In the genomic region with DNA sequence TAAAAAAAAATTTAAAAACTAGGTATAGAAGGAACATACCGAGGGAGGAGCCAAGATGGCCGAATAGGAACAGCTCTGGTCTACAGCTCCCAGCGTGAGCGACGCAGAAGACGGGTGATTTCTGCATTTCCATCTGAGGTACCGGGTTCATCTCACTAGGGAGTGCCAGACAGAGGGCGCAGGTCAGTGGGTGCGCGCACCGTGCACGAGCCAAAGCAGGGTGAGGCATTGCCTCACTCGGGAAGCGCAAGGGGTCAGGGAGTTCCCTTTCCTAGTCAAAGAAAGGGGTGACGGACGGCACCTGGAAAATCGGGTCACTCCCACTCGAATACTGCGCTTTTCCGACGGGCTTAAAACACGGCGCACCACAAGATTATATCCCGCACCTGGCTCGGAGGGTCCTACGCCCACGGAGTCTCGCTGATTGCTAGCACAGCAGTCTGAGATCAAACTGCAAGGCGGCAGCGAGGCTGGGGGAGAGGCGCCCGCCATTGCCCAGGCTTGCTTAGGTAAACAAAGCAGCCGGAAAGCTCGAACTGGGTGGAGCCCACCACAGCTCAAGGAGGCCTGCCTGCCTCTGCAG, we compare ENCODE assay signal across 8 cellular contexts. TPM values are rescaled to one million over a fixed set of nuclear protein-coding genes. Genes with fewer than 3 reads are reported as not detected.
A peak's percentile ranks its signal among the peaks of the same experiment; 100 is the strongest.
DNase-seq lines count a peak whose midpoint lies in the region; ATAC-seq and TF ChIP-seq lines count a peak whose summit lies in the region.
"Not testable (repeated sequence)": the region's sequence is repeated elsewhere in the genome, so short reads cannot be mapped to it uniquely, and the experiment has no call there.

No MANE protein-coding gene starts in this region.

- POLR2A ChIA-PET in RWPE1 (lab: Yijun Ruan, JAX; ENCODE audit: low non-redundant PET), result not testable (repeated sequence)

- H3K4me3 ChIP-seq in ACC112 (ENCODE audit: low read depth, low read length), result peak overlapping the region; percentile 12; the same call in 1 of the 2 replicates
- peak overlapping the region; percentile 83 for H3K4me3 ChIP-seq in HUES48 (ENCODE audit: low read depth, low read length)
- H3K4me3 ChIP-seq in body of pancreas, result not testable (repeated sequence)
- H3K4me3 ChIP-seq in fibroblast of villous mesenchyme (ENCODE audit: low read depth, low read length), result peak overlapping the region; percentile 37

- WGBS in body of pancreas, 2 donors, result 56 to 63% methylated on average over 32 of the region's 34 CpGs

- TF ChIP-seq POLR2A in body of pancreas (IDR thresholded peaks at IDR 0.05), result peak in 2 of 3 donors; percentile 30 to 47

- DNase-seq in RWPE1 (ENCODE audit: low spot score); fibroblast of villous mesenchyme (ENCODE audit: low read depth): not testable (repeated sequence)
- peak; percentile 54 for DNase-seq in activated T-cell treated with anti-CD3 and anti-CD28 coated beads, Interleukin-2, amount 50 U/mL, for 1 hour
- DNase-seq in body of pancreas (peak in 2 of 4 donors; percentile 8 to 16), mucosa of gallbladder (ENCODE audit: low spot score) (peak; percentile 19)
- DNase-seq in stimulated activated CD4-positive, alpha-beta T cell treated with anti-CD3 and anti-CD28 coated beads, Interleukin-2, amount 100 ng/mL, for 24 hours, result peak; percentile 6 to 19

- peak overlapping the region; percentile 87 for H3K9ac ChIP-seq in HUES48 (ENCODE audit: low read depth, low read length)

- not testable (repeated sequence) for ATAC-seq in body of pancreas

- intact Hi-C loops in body of pancreas (cut with DNase I), result not testable (repeated sequence)

- not testable (repeated sequence) for H2AFZ ChIP-seq in ACC112 (ENCODE audit: low read length, unreplicated experiment)

- H3K4me1 ChIP-seq in ACC112 (ENCODE audit: control insufficient read depth, insufficient read depth, low read length, unreplicated experiment); body of pancreas: not testable (repeated sequence)
- peaks cover 14% of the 10 kb centered on the region; the same call in 1 of the 2 replicates for H3K4me1 ChIP-seq in HUES48 (ENCODE audit: control insufficient read depth, insufficient read depth, low read length)

- not testable (repeated sequence) for H3K27me3 ChIP-seq in ACC112 (ENCODE audit: insufficient read depth, low read length); HUES48 (ENCODE audit: control insufficient read depth, insufficient read depth, low read length); body of pancreas

- not testable (repeated sequence) for H3K9me3 ChIP-seq in HUES48 (ENCODE audit: control insufficient read depth, insufficient read depth, low read length); body of pancreas

- not testable (repeated sequence) for H3K36me3 ChIP-seq in ACC112 (ENCODE audit: insufficient read depth, low read length); HUES48 (ENCODE audit: control insufficient read depth, insufficient read depth, low read length); body of pancreas (replicated peaks in 1 of 2; ENCODE audit: insufficient read depth in 1 of 2, low read depth in 2 of 2)

- H3K79me2 ChIP-seq in ACC112 (ENCODE audit: control insufficient read depth, insufficient read depth, low read length, unreplicated experiment), result not testable (repeated sequence)

- not testable (repeated sequence) for H3K27ac ChIP-seq in ACC112 (ENCODE audit: low read depth, low read length); body of pancreas
- peak overlapping the region; percentile 78 for H3K27ac ChIP-seq in HUES48 (ENCODE audit: low read depth, low read length)
- H3K27ac ChIP-seq in RWPE1, result peak overlapping the region; percentile 96

- peak; percentile 24; the same call in 1 of the 2 replicates for TF ChIP-seq CTCF in RWPE1 (conservative IDR thresholded peaks at IDR 0.05; ENCODE audit: low read depth)
- TF ChIP-seq CTCF in body of pancreas (IDR thresholded peaks at IDR 0.05); fibroblast of villous mesenchyme (IDR thresholded peaks at IDR 0.05; ENCODE audit: insufficient read depth, low read depth, low read length): not testable (repeated sequence)

- CTCF ChIA-PET in RWPE1 (lab: Yijun Ruan, JAX), result interaction anchor here (0.7 to 0.8 kb wide), 2 partner anchors 100 to 112 kb away, joined by 3 read pairs; a partner anchor contains a TSS

RNA-seq across cellular contexts. Expression of a gene that starts 19.6 kb away (rescaled TPM):
- total RNA-seq in body of pancreas (10 to 100 TPM in 1 of 2 donors, 1 to 10 TPM in 1; 6.0 to 15.5 TPM), fibroblast of villous mesenchyme (1.7 and 8.4 TPM in 2 replicates), mucosa of gallbladder (10.9 TPM)
